18 cellular contexts compared by ENCODE assay signal in genomic region chr1:174218983-174219382, GRCh38.
"Had no signal": no experiment of that assay in that cellular context is flagged by ENCODE, and none has a peak within 500 bp of the region (broad histone marks: within the 10 kb centered on the region; RNA-seq: fewer than 3 reads in every experiment).

No MANE protein-coding gene starts in this region.

- H3K4me3 ChIP-seq: coronary artery, gastrocnemius medialis, heart right ventricle, lung, ovary, sigmoid colon, spleen, transverse colon had no signal

- ATAC-seq: activated CD4-positive, alpha-beta T cell treated with anti-CD3 and anti-CD28 coated beads for 36 hours; activated CD8-positive, alpha-beta memory T cell treated with anti-CD3 and anti-CD28 coated beads, Interleukin-2, amount 10 ng/mL, durations not matched to agents 7 days and 5 days; gastrocnemius medialis; heart right ventricle; left colon; naive thymus-derived CD4-positive, alpha-beta T cell had no signal

- H3K27ac ChIP-seq: coronary artery, gastrocnemius medialis, heart right ventricle, ovary, transverse colon had no signal

- H3K36me3 ChIP-seq: ovary had no signal

- DNase-seq: activated CD4-positive, alpha-beta memory T cell treated with anti-CD3 and anti-CD28 coated beads for 36 hours; activated CD4-positive, alpha-beta T cell treated with anti-CD3 and anti-CD28 coated beads for 36 hours; activated CD8-positive, alpha-beta memory T cell treated with anti-CD3 and anti-CD28 coated beads, Interleukin-2, amount 10 ng/mL, durations not matched to agents 7 days and 5 days; activated naive CD4-positive, alpha-beta T cell treated with anti-CD3 and anti-CD28 coated beads, Interleukin-2, amount 10 ng/mL, durations not matched to agents 7 days and 5 days; activated T-cell treated with anti-CD3 and anti-CD28 coated beads, Interleukin-2, amount 50 U/mL, for 24 hours; caudate nucleus; gastrocnemius medialis; heart right ventricle; left colon; naive thymus-derived CD4-positive, alpha-beta T cell; ovary; sigmoid colon; spleen; stimulated activated CD4-positive, alpha-beta T cell treated with anti-CD3 and anti-CD28 coated beads, Interleukin-1b, Interleukin-23, amount 100 ng/mL, for 48 hours; substantia nigra; transverse colon had no signal

- H3K27me3 ChIP-seq: gastrocnemius medialis, heart right ventricle, ovary, sigmoid colon, spleen, transverse colon had no signal

- H3K9me3 ChIP-seq: gastrocnemius medialis, ovary, sigmoid colon, transverse colon had no signal

- H3K4me1 ChIP-seq: sigmoid colon had no signal
